Comparison of ENCODE assay signal across 8 cellular contexts in the genomic region with DNA sequence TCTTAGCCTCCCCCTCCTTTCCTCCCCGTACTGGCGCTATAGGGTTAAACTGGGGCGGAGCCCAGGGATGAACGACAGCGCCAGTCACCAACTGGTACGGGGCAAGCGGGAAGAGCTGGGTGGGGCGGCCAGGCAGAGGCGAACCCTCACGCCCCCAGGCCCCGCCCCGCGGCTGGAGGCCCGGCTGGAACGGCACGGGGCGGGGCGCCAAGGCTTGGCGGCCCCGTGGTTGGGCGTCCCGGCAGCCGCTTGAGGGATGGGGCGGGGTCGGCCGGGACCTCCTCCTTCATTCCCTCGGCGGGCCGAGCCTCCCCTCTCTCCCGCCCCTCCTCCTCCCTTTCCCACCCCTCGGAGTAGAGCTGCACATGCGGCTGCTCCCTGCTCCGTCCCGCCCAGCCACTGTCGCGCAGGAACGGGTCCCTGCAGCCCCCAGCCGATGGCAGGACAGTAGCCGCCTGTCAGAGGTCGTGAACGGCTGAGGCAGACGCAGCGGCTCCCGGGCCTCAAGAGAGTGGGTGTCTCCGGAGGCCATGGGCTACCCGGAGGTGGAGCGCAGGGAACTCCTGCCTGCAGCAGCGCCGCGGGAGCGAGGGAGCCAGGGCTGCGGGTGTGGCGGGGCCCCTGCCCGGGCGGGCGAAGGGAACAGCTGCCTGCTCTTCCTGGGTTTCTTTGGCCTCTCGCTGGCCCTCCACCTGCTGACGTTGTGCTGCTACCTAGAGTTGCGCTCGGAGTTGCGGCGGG. TPM values are rescaled to one million over a fixed set of nuclear protein-coding genes. Genes with fewer than 3 reads are reported as not detected.
DNase-seq lines count a peak whose midpoint lies in the region; ATAC-seq and TF ChIP-seq lines count a peak whose summit lies in the region.

Gene EDA, plus strand, starts transcription at position 335 of the 741 bp plus-strand sequence.

- peak within 1 kb of the TSS; percentile 80 for H3K4me2 ChIP-seq in smooth muscle cell

- H3K36me3 ChIP-seq in smooth muscle cell (ENCODE audit: low read depth) = no peaks in the 10 kb centered on the region

- 44% methylated on average over 36 of the region's 62 CpGs for WGBS in smooth muscle cell (ENCODE audit: low lambda C conversion rate)

- H2AFZ ChIP-seq in smooth muscle cell (ENCODE audit: low read depth) = peak within 1 kb of the TSS; percentile 79

- peak; percentile 65 for ATAC-seq in GM21737 (IDR thresholded peaks at IDR 0.05; ENCODE audit: unreplicated experiment)
- peak; percentile 99 for ATAC-seq in activated CD4-positive, alpha-beta T cell treated with anti-CD3 and anti-CD28 coated beads for 36 hours

- no peaks in the 10 kb centered on the region for H3K36me3 Mint-ChIP-seq in activated CD4-positive, alpha-beta T cell treated with anti-CD3 and anti-CD28 coated beads for 36 hours (ENCODE audit: low read depth)
- no peaks in the 10 kb centered on the region for H3K36me3 Mint-ChIP-seq in chondrocyte (ENCODE audit: low read depth)

- no peak within 1 kb of the TSS for H3K27ac Mint-ChIP-seq in activated CD4-positive, alpha-beta T cell treated with anti-CD3 and anti-CD28 coated beads for 36 hours
- no peak within 1 kb of the TSS for H3K27ac Mint-ChIP-seq in chondrocyte (ENCODE audit: unreplicated experiment)

- peaks cover 2% of the 10 kb centered on the region for H3K4me1 Mint-ChIP-seq in activated CD4-positive, alpha-beta T cell treated with anti-CD3 and anti-CD28 coated beads for 36 hours
- H3K4me1 Mint-ChIP-seq in chondrocyte (ENCODE audit: low read depth) = peaks cover 3% of the 10 kb centered on the region

- DNase-seq in COLO668 (lab: John Stamatoyannopoulos, UW; ENCODE audit: unreplicated experiment) = peak; percentile 66
- DNase-seq in NCI-H1694 treated with DMSO at 0.1 percent for 48 hours (lab: John Stamatoyannopoulos, UW) = peak; percentile 88
- peak; percentile 77 for DNase-seq in activated CD4-positive, alpha-beta T cell treated with anti-CD3 and anti-CD28 coated beads for 36 hours
- DNase-seq in chondrocyte (ENCODE audit: low spot score) = peak; percentile 86
- DNase-seq in islet precursor cell = peak; percentile 94
- peak; percentile 42 for DNase-seq in smooth muscle cell (lab: John Stamatoyannopoulos, UW; ENCODE audit: unreplicated experiment)
- no peak for DNase-seq in dedifferentiated amniotic fluid mesenchymal stem cell (ENCODE audit: extremely low spot score)

- H3K4me1 ChIP-seq in smooth muscle cell (ENCODE audit: low read depth) = no peaks in the 10 kb centered on the region

- H3K27ac ChIP-seq in smooth muscle cell (ENCODE audit: low read depth) = no peak within 1 kb of the TSS

- TF ChIP-seq CTCF in chondrocyte (IDR thresholded peaks at IDR 0.05) (no peak), smooth muscle cell (IDR thresholded peaks at IDR 0.05; ENCODE audit: borderline replicate concordance, insufficient read depth, poor library complexity, severe bottlenecking) (no peak)

- H4K20me1 ChIP-seq in smooth muscle cell (ENCODE audit: low read depth) = no peaks in the 10 kb centered on the region

- no peak within 1 kb of the TSS for H3K9ac ChIP-seq in smooth muscle cell (ENCODE audit: low read depth)

- CTCF ChIA-PET in activated CD4-positive, alpha-beta T cell treated with anti-CD3 and anti-CD28 coated beads for 36 hours (lab: Charles Lee) = interaction anchor here (0.6 kb wide), 1 partner anchor 9 kb away, joined by 3 read pairs; no protein-coding TSS in a partner anchor

- peaks cover 12% of the 10 kb centered on the region for H3K27me3 ChIP-seq in smooth muscle cell (ENCODE audit: low read depth)

- H3K27me3 Mint-ChIP-seq in activated CD4-positive, alpha-beta T cell treated with anti-CD3 and anti-CD28 coated beads for 36 hours = peaks cover 18% of the 10 kb centered on the region
- H3K27me3 Mint-ChIP-seq in chondrocyte (ENCODE audit: low read depth) = peaks cover 1% of the 10 kb centered on the region

- peak within 1 kb of the TSS; percentile 72 for H3K4me3 Mint-ChIP-seq in activated CD4-positive, alpha-beta T cell treated with anti-CD3 and anti-CD28 coated beads for 36 hours
- H3K4me3 Mint-ChIP-seq in chondrocyte (ENCODE audit: unreplicated experiment) = peak within 1 kb of the TSS; percentile 72

- intact Hi-C loops in activated CD4-positive, alpha-beta T cell treated with anti-CD3 and anti-CD28 coated beads for 36 hours (cut with DNase I, micrococcal nuclease) = loop anchor here in 1 of 2 experiments (5.0 kb wide), 2 partner anchors 114 to 516 kb away; partner anchors contain the start of genes IGBP1 and NALF2

- no peaks in the 10 kb centered on the region for H3K9me3 ChIP-seq in smooth muscle cell (replicated peaks; ENCODE audit: low read depth)

- H3F3A ChIP-seq in smooth muscle cell (ENCODE audit: low read depth) = no peaks in the 10 kb centered on the region

- H3K9me3 Mint-ChIP-seq in activated CD4-positive, alpha-beta T cell treated with anti-CD3 and anti-CD28 coated beads for 36 hours (ENCODE audit: low read depth) = no peaks in the 10 kb centered on the region
- peaks cover 4% of the 10 kb centered on the region for H3K9me3 Mint-ChIP-seq in chondrocyte (ENCODE audit: low read depth)

- peak within 1 kb of the TSS; percentile 56 for H3K4me3 ChIP-seq in smooth muscle cell

- POLR2A ChIA-PET in activated CD4-positive, alpha-beta T cell treated with anti-CD3 and anti-CD28 coated beads for 36 hours (lab: Charles Lee) = no interaction called here

- no peaks in the 10 kb centered on the region for H3K79me2 ChIP-seq in smooth muscle cell (ENCODE audit: low read depth)

RNA-seq across cellular contexts. Expression of gene EDA, which starts in this region (rescaled TPM):
- 1 to 10 TPM in 1 of 2 experiments, under 1 TPM in 1; 0.73 to 1.1 TPM for total RNA-seq in activated CD4-positive, alpha-beta T cell treated with anti-CD3 and anti-CD28 coated beads for 36 hours
- total RNA-seq in chondrocyte = 0.65 to 1.1 TPM (median 0.85 TPM) in 3 replicates
- 1.3 and 2.0 TPM in 2 replicates for total RNA-seq in smooth muscle cell
- polyA plus RNA-seq in smooth muscle cell = 1.0 TPM in 1 of 2 replicates, not detected in the other
